In genomic region chr11:3225159-3225758, GRCh38 we compare ENCODE assay signal across 28 cellular contexts. TPM values are rescaled to one million over a fixed set of nuclear protein-coding genes. Genes with fewer than 3 reads are reported as not detected.
DNase-seq lines count a peak whose midpoint lies in the region; ATAC-seq and TF ChIP-seq lines count a peak whose summit lies in the region.
"Had no signal": no experiment of that assay in that cellular context is flagged by ENCODE, and none has a peak within 500 bp of the region (broad histone marks: within the 10 kb centered on the region; RNA-seq: fewer than 3 reads in every experiment).

No MANE protein-coding gene starts in this region.

- intact Hi-C loops in dendritic cell treated with granulocyte-macrophage colony-stimulating factor and Interleukin-4, amounts not matched to agents 40 ng/mL and 50 ng/mL, for 4 days (cut with micrococcal nuclease) = no loop called here

- no peak overlapping the region for H3K4me3 ChIP-seq in brain microvascular endothelial cell (ENCODE audit: low read depth, low read length)
- H3K4me3 ChIP-seq: cardiac muscle cell, Peyer's patch, smooth muscle cell, upper lobe of left lung had no signal

- peaks cover 29% of the 10 kb centered on the region for H3K27me3 ChIP-seq in brain microvascular endothelial cell (replicated peaks)
- H3K27me3 ChIP-seq: cardiac muscle cell, Peyer's patch, upper lobe of left lung had no signal

- H3K27ac ChIP-seq in brain microvascular endothelial cell = no peak overlapping the region
- H3K27ac ChIP-seq: cardiac muscle cell, Peyer's patch, upper lobe of left lung had no signal

- no peak for ATAC-seq in HG02763 (IDR thresholded peaks at IDR 0.05; ENCODE audit: unreplicated experiment)

- peak; percentile 16 for DNase-seq in 8988T
- DNase-seq in AG20443 (ENCODE audit: low spot score) = peak; percentile 6
- peak; percentile 89 for DNase-seq in mesenteric fat pad (ENCODE audit: low spot score)
- DNase-seq in NCI-H526 treated with DMSO at 0.1 percent for 48 hours (lab: John Stamatoyannopoulos, UW) = no peak
- no peak for DNase-seq in NCI-H2196 treated with DMSO at 0.1 percent for 48 hours (lab: John Stamatoyannopoulos, UW; ENCODE audit: unreplicated experiment)
- no peak for DNase-seq in brain microvascular endothelial cell
- DNase-seq: activated effector memory CD4-positive, alpha-beta T cell treated with Interleukin-2 at 50 U/mL for 16 hours; DMS79 treated with DMSO at 0.1 percent for 48 hours; HCEC 1CT; hippocampal formation; natural killer cell; NCI-H1048; NCI-H187 treated with DMSO at 0.1 percent for 48 hours; NK-92 treated with Interleukin-12 subunit alpha and Interleukin-12 subunit beta, amount 100 ng/mL, for 24 hours; stimulated activated CD4-positive, alpha-beta T cell treated with anti-CD3 and anti-CD28 coated beads, Interleukin-4, amount 100 ng/mL, for 24 hours had no signal

- no peak overlapping the region for H3K4me3 Mint-ChIP-seq in dendritic cell treated with granulocyte-macrophage colony-stimulating factor and Interleukin-4, amounts not matched to agents 40 ng/mL and 50 ng/mL, for 4 days
- H3K4me3 Mint-ChIP-seq: memory B cell; natural killer cell; T-helper 2 cell treated with Interferon-gamma antibody and Interleukin-4, amounts not matched to agents 5 μg/mL and 100 μg/mL, for 36 hours had no signal

- H3K27me3 Mint-ChIP-seq in dendritic cell treated with granulocyte-macrophage colony-stimulating factor and Interleukin-4, amounts not matched to agents 40 ng/mL and 50 ng/mL, for 4 days = peaks cover 64% of the 10 kb centered on the region

- no peaks in the 10 kb centered on the region for H3K36me3 Mint-ChIP-seq in dendritic cell treated with granulocyte-macrophage colony-stimulating factor and Interleukin-4, amounts not matched to agents 40 ng/mL and 50 ng/mL, for 4 days (ENCODE audit: low read depth)
- H3K36me3 Mint-ChIP-seq: memory B cell, natural killer cell had no signal

- in situ Hi-C loops in brain microvascular endothelial cell (cut with HindIII; ENCODE audit: low pct_ligation_motif_present, low sequenced_read_pairs) = no loop called here

- H3K36me3 ChIP-seq in brain microvascular endothelial cell (replicated peaks) = no peaks in the 10 kb centered on the region
- H3K36me3 ChIP-seq: cardiac muscle cell, Peyer's patch, upper lobe of left lung had no signal

- TF ChIP-seq CTCF in brain microvascular endothelial cell (IDR thresholded peaks at IDR 0.05; ENCODE audit: low read depth, low read length, missing control alignments) = no peak

- H3K4me1 Mint-ChIP-seq in dendritic cell treated with granulocyte-macrophage colony-stimulating factor and Interleukin-4, amounts not matched to agents 40 ng/mL and 50 ng/mL, for 4 days (ENCODE audit: low read depth) = peaks cover 58% of the 10 kb centered on the region

- no peaks in the 10 kb centered on the region for H3K9me3 Mint-ChIP-seq in dendritic cell treated with granulocyte-macrophage colony-stimulating factor and Interleukin-4, amounts not matched to agents 40 ng/mL and 50 ng/mL, for 4 days
- H3K9me3 Mint-ChIP-seq: memory B cell; natural killer cell; T-helper 2 cell treated with Interferon-gamma antibody and Interleukin-4, amounts not matched to agents 5 μg/mL and 100 μg/mL, for 36 hours had no signal

- peak overlapping the region; percentile 69 for H3K27ac Mint-ChIP-seq in dendritic cell treated with granulocyte-macrophage colony-stimulating factor and Interleukin-4, amounts not matched to agents 40 ng/mL and 50 ng/mL, for 4 days
- H3K27ac Mint-ChIP-seq: memory B cell; natural killer cell; T-helper 2 cell treated with Interferon-gamma antibody and Interleukin-4, amounts not matched to agents 5 μg/mL and 100 μg/mL, for 36 hours had no signal

RNA-seq across cellular contexts. Expression of gene MRGPRG, which starts 6.6 kb away (rescaled TPM):
- not detected for total RNA-seq in mesenteric fat pad
- total RNA-seq: cardiac muscle cell, dermis microvascular lymphatic vessel endothelial cell, fibroblast of villous mesenchyme, kidney epithelial cell, natural killer cell, NCI-H460, Peyer's patch, SK-MEL-5, smooth muscle cell, upper lobe of left lung had no signal

RNA-seq across cellular contexts. Expression of gene MRGPRE, which starts 7.0 kb away (rescaled TPM):
- total RNA-seq in mesenteric fat pad = not detected
- total RNA-seq: cardiac muscle cell, dermis microvascular lymphatic vessel endothelial cell, fibroblast of villous mesenchyme, natural killer cell, NCI-H460, SK-MEL-5, smooth muscle cell had no signal

Comparison
In these comparisons a context has a peak if more than half of its experiments do, and no peak if none do; other contexts are left out.
1. DNase-seq: peak in 8988T (single experiment), AG20443 (single experiment) and mesenteric fat pad (single experiment); none in NCI-H526 treated with DMSO at 0.1 percent for 48 hours (single experiment), NCI-H2196 treated with DMSO at 0.1 percent for 48 hours (single experiment) and brain microvascular endothelial cell (single experiment).